In genomic region chr3:148896062-148896461, GRCh38 we compare ENCODE assay signal across 25 cellular contexts. TPM values are rescaled to one million over a fixed set of nuclear protein-coding genes. Genes with fewer than 3 reads are reported as not detected.
"Had no signal": no experiment of that assay in that cellular context is flagged by ENCODE, and none has a peak within 500 bp of the region (broad histone marks: within the 10 kb centered on the region; RNA-seq: fewer than 3 reads in every experiment).

No MANE protein-coding gene starts in this region.

- H3K4me2 ChIP-seq: KMS-11, SK-N-SH had no signal

- H3K4me3 ChIP-seq: K562 had no signal

- DNase-seq: Kasumi-1, MM.1S, NCI-H1092 treated with DMSO at 0.1 percent for 48 hours, NCI-H1436, NCI-H187, NCI-H2029, NCI-H2081 treated with DMSO at 0.1 percent for 48 hours, NCI-H2171, NCI-H226, NCI-H446, NCI-H510A, NCI-H524 treated with DMSO at 0.1 percent for 48 hours, NCI-H69, NCI-H774, PC-3, SHP77, SK-N-SH, SW 1271 had no signal

- H3K9ac ChIP-seq: KMS-11, SK-N-SH had no signal

- H3K4me1 Mint-ChIP-seq: IgD-negative memory B cell had no signal

- H3K27ac ChIP-seq: KMS-11, RWPE1 had no signal

- FAIRE-seq: K562 had no signal

RNA-seq across cellular contexts. Expression of gene CPA3, which starts 31.0 kb away (rescaled TPM):
- total RNA-seq: HT-29, K562, OCI-LY7, PC-3, SK-MEL-5 had no signal
- polyA plus RNA-seq: IgD-negative memory B cell, K562, SK-N-SH had no signal
